14 cellular contexts compared by ENCODE assay signal in the genomic region with DNA sequence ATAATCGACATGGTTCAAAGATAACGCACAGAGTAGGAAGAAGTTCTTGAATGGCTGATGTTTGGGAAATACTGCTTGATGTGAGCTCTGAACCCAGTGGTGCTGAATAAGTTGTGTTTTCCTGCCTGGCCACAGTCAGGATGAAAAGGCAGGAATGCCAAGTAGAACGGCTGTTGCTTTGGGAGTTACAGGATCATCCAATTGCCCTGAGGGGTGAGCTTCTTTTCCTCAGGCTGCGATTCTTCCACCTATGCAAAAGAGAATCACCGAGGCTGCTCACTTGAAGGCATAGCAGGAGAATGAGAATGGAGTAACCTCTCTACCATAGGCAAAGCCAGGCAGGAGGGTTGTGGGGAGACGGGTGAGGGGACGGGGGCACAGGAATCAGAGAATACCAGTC. TPM values are rescaled to one million over a fixed set of nuclear protein-coding genes. Genes with fewer than 3 reads are reported as not detected.
DNase-seq lines count a peak whose midpoint lies in the region; ATAC-seq and TF ChIP-seq lines count a peak whose summit lies in the region.
"Had no signal": no experiment of that assay in that cellular context is flagged by ENCODE, and none has a peak within 500 bp of the region (broad histone marks: within the 10 kb centered on the region; RNA-seq: fewer than 3 reads in every experiment).

No MANE protein-coding gene starts in this region.

- WGBS in mesenchymal stem cell, result 81% methylated on average over 6 of the region's 7 CpGs

- no peak for ATAC-seq in HG02798 (IDR thresholded peaks at IDR 0.05; ENCODE audit: poor library complexity, unreplicated experiment)
- ATAC-seq: HCT116 had no signal

- peak overlapping the region; percentile 19 for H4K8ac ChIP-seq in mesenchymal stem cell (ENCODE audit: low read length)

- no peak overlapping the region for H3K23ac ChIP-seq in mesenchymal stem cell (ENCODE audit: low read length in 2 of 2)

- TF ChIP-seq CTCF in BE2C (IDR thresholded peaks at IDR 0.05; ENCODE audit: low read depth, low read length), result no peak
- TF ChIP-seq CTCF in WERI-Rb-1 (IDR thresholded peaks at IDR 0.05; ENCODE audit: low read depth, low read length), result no peak

- no peak overlapping the region for H2BK120ac ChIP-seq in mesenchymal stem cell (ENCODE audit: low read depth, low read length)

- H2BK12ac ChIP-seq in mesenchymal stem cell (ENCODE audit: low read length in 2 of 2), result no peak overlapping the region

- no peak overlapping the region for H4K91ac ChIP-seq in mesenchymal stem cell (ENCODE audit: low read length)

- H3K4me3 ChIP-seq in BE2C (ENCODE audit: low read depth, low read length) (peak overlapping the region; percentile 14), WERI-Rb-1 (ENCODE audit: low read depth, low read length) (no peak overlapping the region; the same call in 1 of the 2 replicates), mesenchymal stem cell (ENCODE audit: insufficient read depth in 1 of 2, low read depth in 1 of 2, low read length in 2 of 2) (no peak overlapping the region)
- H3K4me3 ChIP-seq: skin epidermis had no signal

- no peaks in the 10 kb centered on the region for H3K79me1 ChIP-seq in mesenchymal stem cell (replicated peaks; ENCODE audit: low read length, poor library complexity, severe bottlenecking)

- DNase-seq in BE2C (peak; percentile 22), ELF-1 (ENCODE audit: low read depth, low spot score) (peak; percentile 84), WERI-Rb-1 (no peak), mesenchymal stem cell (no peak), epidermal melanocyte (ENCODE audit: insufficient read length, low spot score) (no peak), mesenteric fat pad (ENCODE audit: low spot score) (no peak)
- DNase-seq: activated naive CD8-positive, alpha-beta T cell treated with anti-CD3 and anti-CD28 coated beads, Interleukin-2, amount 50 U/mL, for 24 hours; activated T-cell treated with anti-CD3 and anti-CD28 coated beads, Interleukin-2, amount 50 U/mL, for 1 hour; cerebellar nuclear complex; stimulated activated naive CD4-positive, alpha-beta T cell; SW 1271 had no signal

- no peak overlapping the region for H2BK5ac ChIP-seq in mesenchymal stem cell (ENCODE audit: low read depth, low read length, poor library complexity, severe bottlenecking)

- H2BK15ac ChIP-seq in mesenchymal stem cell (ENCODE audit: low read depth, poor library complexity, severe bottlenecking), result peak overlapping the region; percentile 88

- peak overlapping the region in 1 of 2 experiments; percentile 65 for H3K18ac ChIP-seq in mesenchymal stem cell (ENCODE audit: low read depth in 1 of 2, low read length in 2 of 2)

- H3K27ac ChIP-seq in WERI-Rb-1, result peak overlapping the region; percentile 90
- no peak overlapping the region for H3K27ac ChIP-seq in mesenchymal stem cell (ENCODE audit: low read length, poor library complexity, severe bottlenecking)
- H3K27ac ChIP-seq: skin epidermis had no signal

- no peak overlapping the region for H3K9ac ChIP-seq in mesenchymal stem cell (ENCODE audit: low read length)

- H3K4me1 ChIP-seq in BE2C, result peaks cover 26% of the 10 kb centered on the region
- H3K4me1 ChIP-seq in mesenchymal stem cell (ENCODE audit: control insufficient read depth, insufficient read depth, low read depth, low read length), result peaks cover 5% of the 10 kb centered on the region

- H2AFZ ChIP-seq in mesenchymal stem cell (ENCODE audit: low read depth, low read length), result no peak overlapping the region

- H3K4me2 ChIP-seq in mesenchymal stem cell (ENCODE audit: low read length, poor library complexity, severe bottlenecking), result no peak overlapping the region

- no peak overlapping the region for H3K4ac ChIP-seq in mesenchymal stem cell (ENCODE audit: low read depth in 1 of 2, low read length in 2 of 2)

- H3K9me3 ChIP-seq in BE2C (no peaks in the 10 kb centered on the region), WERI-Rb-1 (ENCODE audit: severe bottlenecking) (no peaks in the 10 kb centered on the region), mesenchymal stem cell (ENCODE audit: control insufficient read depth, low read length) (no peaks in the 10 kb centered on the region)

- H2AK5ac ChIP-seq in mesenchymal stem cell (ENCODE audit: low read length, severe bottlenecking), result no peak overlapping the region

- H3K27me3 ChIP-seq in BE2C (no peaks in the 10 kb centered on the region), WERI-Rb-1 (ENCODE audit: insufficient read depth, low read depth, severe bottlenecking) (no peaks in the 10 kb centered on the region), mesenchymal stem cell (ENCODE audit: control insufficient read depth in 1 of 2, insufficient read depth in 1 of 2, low read length in 2 of 2) (peaks cover 0 to 53% of the 10 kb centered on the region in 2 experiments)

- H3K36me3 ChIP-seq in BE2C (no peaks in the 10 kb centered on the region), WERI-Rb-1 (no peaks in the 10 kb centered on the region), mesenchymal stem cell (ENCODE audit: control insufficient read depth in 1 of 2, insufficient read depth in 2 of 2, low read depth in 1 of 2, low read length in 2 of 2) (no peaks in the 10 kb centered on the region)

- H3K14ac ChIP-seq in mesenchymal stem cell (ENCODE audit: low read length in 2 of 2), result no peak overlapping the region

RNA-seq across cellular contexts. Expression of a gene that starts 14.4 kb away (rescaled TPM):
- polyA plus RNA-seq in BE2C (2012; ENCODE audit: insufficient read depth, insufficient read length, low read depth), result 1,157 TPM
- polyA plus RNA-seq in mesenchymal stem cell (2013, experiment 1 of 2), result 285 TPM
- polyA plus RNA-seq in mesenchymal stem cell (2013, experiment 2 of 2), result 282 TPM
- total RNA-seq in mesenteric fat pad, result 59.9 TPM

Comparison
In these comparisons a context has a peak if more than half of its experiments do, and no peak if none do; other contexts are left out.
1. DNase-seq: peak in BE2C (single experiment) and ELF-1 (single experiment); none in WERI-Rb-1 (single experiment), mesenchymal stem cell (single experiment), epidermal melanocyte (single experiment) and mesenteric fat pad (single experiment).